ENCODE assay signal across 1 cellular context in genomic region chr13:112587767-112588489, GRCh38.
TF ChIP-seq lines count a peak whose summit lies in the region.

Gene TUBGCP3 (minus strand): TSS chr13:112588153. CDS start chr13:112587980, 173 bp downstream.

TF ChIP-seq in K562, 482 proteins besides CTCF, POLR2A, EP300 and RAD21 (continued from another document and continues in another):
- TF ChIP-seq POLR3G (IDR thresholded peaks at IDR 0.05; ENCODE audit: extremely low read depth, insufficient read length, insufficient replicate concordance) (no peak), YBX1 (IDR thresholded peaks at IDR 0.05) (no peak), CGGBP1 (CRISPR knock-in tag; IDR thresholded peaks at IDR 0.05) (no peak; the same call in 1 of the 2 replicates), HMGXB4 (CRISPR knock-in tag; IDR thresholded peaks at IDR 0.05) (no peak), MNT (conservative IDR thresholded peaks at IDR 0.05) (peak in 1 of 2 experiments; percentile 63; a peak in 2 of 4 replicates), ELF2 (CRISPR knock-in tag; IDR thresholded peaks at IDR 0.05) (peak; percentile 33; the same call in 1 of the 2 replicates), ETV6 (IDR thresholded peaks at IDR 0.05; ENCODE audit: borderline replicate concordance in 1 of 2, low read depth in 2 of 2, low read length in 1 of 2) (no peak), ETV6 (CRISPR knock-in tag; IDR thresholded peaks at IDR 0.05; ENCODE audit: borderline replicate concordance) (no peak), SAFB (IDR thresholded peaks at IDR 0.05; ENCODE audit: borderline replicate concordance, low read depth, low read length) (peak; percentile 42; the same call in 1 of the 2 replicates), STAG1 (CRISPR knock-in tag; IDR thresholded peaks at IDR 0.05; ENCODE audit: borderline replicate concordance) (peak; percentile 34; the same call in 1 of the 2 replicates), CEBPB (tag; IDR thresholded peaks at IDR 0.05) (no peak), CXXC5 (CRISPR knock-in tag; IDR thresholded peaks at IDR 0.05) (peak; percentile 91), SRF (CRISPR knock-in tag; IDR thresholded peaks at IDR 0.05) (0 out of 4 replicates have a peak, but pooled peaks of 1 of the 2 experiments have one; percentile 13), NEUROD1 (IDR thresholded peaks at IDR 0.05; ENCODE audit: borderline replicate concordance, low read depth, low read length, partially characterized antibody) (no peak), ZNF12 (CRISPR knock-in tag; IDR thresholded peaks at IDR 0.05) (no peak; the same call in 1 of the 2 replicates), ZFP36 (IDR thresholded peaks at IDR 0.05; ENCODE audit: low read depth, low read length, partially characterized antibody) (no peak), THRB (CRISPR knock-in tag; conservative IDR thresholded peaks at IDR 0.05) (peak; percentile 54; the same call in 1 of the 2 replicates), TAF1 (IDR thresholded peaks at IDR 0.05; ENCODE audit: control insufficient read depth, extremely low read depth, insufficient read depth, low read length, severe bottlenecking) (peak; percentile 83), CBFA2T3 (IDR thresholded peaks at IDR 0.05) (no peak), HINFP (tag; conservative IDR thresholded peaks at IDR 0.05; ENCODE audit: low read depth) (no peak), ARID2 (IDR thresholded peaks at IDR 0.05) (no peak), MEF2A (IDR thresholded peaks at IDR 0.05; ENCODE audit: control insufficient read depth, low read depth, low read length) (no peak), TOE1 (IDR thresholded peaks at IDR 0.05; ENCODE audit: borderline replicate concordance) (peak; percentile 20; the same call in 1 of the 2 replicates), TOE1 (CRISPR knock-in tag; IDR thresholded peaks at IDR 0.05; ENCODE audit: borderline replicate concordance, low read depth) (no peak), SOX6 (IDR thresholded peaks at IDR 0.05) (no peak), ZNF76 (CRISPR knock-in tag; IDR thresholded peaks at IDR 0.05; ENCODE audit: borderline replicate concordance) (peak; percentile 74; the same call in 1 of the 2 replicates), E2F8 (IDR thresholded peaks at IDR 0.05; ENCODE audit: low read depth, partially characterized antibody) (peak; percentile 54), DPF2 (IDR thresholded peaks at IDR 0.05) (no peak), SRSF1 (IDR thresholded peaks at IDR 0.05; ENCODE audit: low read depth, low read length) (no peak), NRF1 (conservative IDR thresholded peaks at IDR 0.05 in 1 of 2, IDR thresholded peaks at IDR 0.05 in 1 of 2) (peak; percentile 77 to 81), ARID3B (CRISPR knock-in tag; IDR thresholded peaks at IDR 0.05; ENCODE audit: borderline replicate concordance) (no peak), E2F3 (CRISPR knock-in tag; IDR thresholded peaks at IDR 0.05) (peak; percentile 90), ZNF586 (CRISPR knock-in tag; conservative IDR thresholded peaks at IDR 0.05) (no peak), GTF3C2 (IDR thresholded peaks at IDR 0.05; ENCODE audit: borderline replicate concordance, extremely low read depth, insufficient read length) (no peak), ZNF212 (CRISPR knock-in tag; IDR thresholded peaks at IDR 0.05) (no peak), SIN3B (IDR thresholded peaks at IDR 0.05; ENCODE audit: low read depth) (peak; percentile 82; the same call in 1 of the 2 replicates), ETS2 (tag; IDR thresholded peaks at IDR 0.05; ENCODE audit: borderline replicate concordance, poor library complexity, severe bottlenecking) (no peak), XRCC3 (IDR thresholded peaks at IDR 0.05) (no peak), ZNF408 (CRISPR knock-in tag; IDR thresholded peaks at IDR 0.05; ENCODE audit: low read depth) (no peak), HNRNPH1 (optimal IDR thresholded peaks at IDR 0.05; ENCODE audit: low read depth, low read length) (no peak), ASH1L (IDR thresholded peaks at IDR 0.05; ENCODE audit: borderline replicate concordance, low read depth, partially characterized antibody) (no peak), PCBP2 (IDR thresholded peaks at IDR 0.05; ENCODE audit: low read depth, low read length, poor library complexity, severe bottlenecking) (no peak), ZZZ3 (IDR thresholded peaks at IDR 0.05) (no peak), SMAD3 (CRISPR knock-in tag; conservative IDR thresholded peaks at IDR 0.05) (no peak), ETS1 (conservative IDR thresholded peaks at IDR 0.05; ENCODE audit: control insufficient read depth, low read depth, low read length) (peak; percentile 38; the same call in 1 of the 2 replicates), ATF2 (CRISPR knock-in tag; IDR thresholded peaks at IDR 0.05) (no peak), HDAC1 (IDR thresholded peaks at IDR 0.05) (peak in 1 of 2 experiments; percentile 35; a peak in 1 of 4 replicates), FOSL1 (tag; conservative IDR thresholded peaks at IDR 0.05) (no peak; the same call in 1 of the 2 replicates)
